ENCODE assay signal across 7 cellular contexts in the genomic region with DNA sequence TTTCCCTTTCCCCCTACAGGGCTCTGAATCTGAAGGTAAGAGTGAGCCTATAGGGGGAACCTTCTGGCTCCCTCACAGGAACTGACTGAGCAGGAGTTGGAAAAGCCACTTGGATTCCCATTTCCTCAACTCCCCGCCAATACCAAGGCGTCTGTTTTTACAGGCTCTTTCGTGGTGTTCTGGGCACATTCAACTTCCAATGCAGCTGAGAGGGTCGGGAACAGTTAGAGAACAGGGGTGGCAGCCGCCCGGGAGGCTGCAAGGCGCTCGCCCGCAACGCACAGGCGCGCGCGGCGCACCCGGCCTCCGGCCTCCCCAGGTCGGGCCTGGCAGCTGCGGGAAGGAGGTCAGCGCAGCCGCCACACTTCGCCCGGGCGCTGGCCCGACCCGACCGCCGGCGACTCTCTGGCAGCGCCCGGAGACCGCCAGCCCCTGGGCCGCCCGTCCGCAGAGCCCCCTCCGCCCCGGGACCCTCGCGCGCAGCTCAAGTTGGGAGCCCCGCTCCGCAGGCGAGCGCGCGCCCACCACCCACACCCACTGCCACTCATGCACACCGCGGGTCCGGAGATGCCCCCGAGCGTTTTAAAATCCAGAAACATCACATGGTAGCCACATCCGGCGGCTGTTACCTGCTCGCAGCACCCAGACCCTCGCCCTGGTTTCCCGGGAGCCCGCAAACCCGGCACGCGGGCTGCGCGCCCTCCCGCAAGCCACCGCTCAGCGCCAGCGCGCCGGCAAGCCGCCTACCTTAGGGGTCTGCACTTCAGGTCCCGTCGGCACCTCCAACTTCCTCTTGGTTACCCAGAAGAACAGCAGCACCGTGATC. TPM values are rescaled to one million over a fixed set of nuclear protein-coding genes. Genes with fewer than 3 reads are reported as not detected.
DNase-seq lines count a peak whose midpoint lies in the region; ATAC-seq and TF ChIP-seq lines count a peak whose summit lies in the region.

No MANE protein-coding gene starts in this region.

- peak overlapping the region; percentile 41 for H3K4me3 ChIP-seq in GM06990 (replicated peaks; ENCODE audit: low read depth, low read length)
- H3K4me3 ChIP-seq in MG63 = peak overlapping the region; percentile 53
- H3K4me3 ChIP-seq in colonic mucosa = peak overlapping the region; percentile 47
- no peak overlapping the region for H3K4me3 ChIP-seq in SJCRH30

- no peaks in the 10 kb centered on the region for H3K4me1 ChIP-seq in colonic mucosa
- no peaks in the 10 kb centered on the region for H3K4me1 ChIP-seq in SJCRH30

- ATAC-seq in HG03457 (IDR thresholded peaks at IDR 0.05; ENCODE audit: unreplicated experiment) = no peak

- no peaks in the 10 kb centered on the region for H3K9me3 Mint-ChIP-seq in mesothelial cell of epicardium

- peaks cover 84% of the 10 kb centered on the region for H3K27me3 Mint-ChIP-seq in mesothelial cell of epicardium (ENCODE audit: low read depth)

- no peak overlapping the region for H3K9ac ChIP-seq in colonic mucosa (ENCODE audit: low read depth in 2 of 2, low read length in 2 of 2)

- H3K9me3 ChIP-seq in MG63 (no peaks in the 10 kb centered on the region), colonic mucosa (no peaks in the 10 kb centered on the region), SJCRH30 (replicated peaks) (no peaks in the 10 kb centered on the region)

- no peak overlapping the region for H3K27ac ChIP-seq in colonic mucosa
- H3K27ac ChIP-seq in SJCRH30 = no peak overlapping the region

- H3K4me3 Mint-ChIP-seq in mesothelial cell of epicardium = peak overlapping the region; percentile 70

- TF ChIP-seq CTCF in GM06990 (IDR thresholded peaks at IDR 0.05; ENCODE audit: insufficient read depth, low read length, poor library complexity, severe bottlenecking) (no peak), colonic mucosa (IDR thresholded peaks at IDR 0.05) (no peak), mesothelial cell of epicardium (IDR thresholded peaks at IDR 0.05; ENCODE audit: unreplicated experiment) (no peak)

- DNase-seq in GM06990 (ENCODE audit: extremely low read depth, insufficient read length) = peak; percentile 28
- peak; percentile 12 for DNase-seq in MG63
- no peak for DNase-seq in colonic mucosa
- DNase-seq in mesothelial cell of epicardium (ENCODE audit: low spot score in 2 of 2, unreplicated experiment in 2 of 2) = no peak
- no peak for DNase-seq in NCI-H1105 (lab: John Stamatoyannopoulos, UW)
- no peak for DNase-seq in SJCRH30

- H3K36me3 Mint-ChIP-seq in mesothelial cell of epicardium = no peaks in the 10 kb centered on the region

- intact Hi-C loops in colonic mucosa (cut with DNase I) = no loop called here

- H3K4me1 Mint-ChIP-seq in mesothelial cell of epicardium = peaks cover 19% of the 10 kb centered on the region

- H3K27me3 ChIP-seq in GM06990 (replicated peaks; ENCODE audit: control insufficient read depth, insufficient read depth, low read length) (peaks cover 8% of the 10 kb centered on the region), MG63 (peaks cover 14% of the 10 kb centered on the region), colonic mucosa (peaks cover 31% of the 10 kb centered on the region), SJCRH30 (peaks cover 16% of the 10 kb centered on the region)

- no peaks in the 10 kb centered on the region for H3K36me3 ChIP-seq in GM06990 (ENCODE audit: control insufficient read depth, insufficient read depth, low read length)
- no peaks in the 10 kb centered on the region for H3K36me3 ChIP-seq in MG63
- H3K36me3 ChIP-seq in colonic mucosa = no peaks in the 10 kb centered on the region
- H3K36me3 ChIP-seq in SJCRH30 = no peaks in the 10 kb centered on the region

- H3K27ac Mint-ChIP-seq in mesothelial cell of epicardium = no peak overlapping the region

RNA-seq across cellular contexts. Expression of gene GALNT14, which starts 0.8 kb away (rescaled TPM):
- 3.9 and 6.3 TPM in 2 replicates for total RNA-seq in MG63 (2014; rRNA removed; shearing (Covaris generic); ENCODE audit: low replicate concordance)
- total RNA-seq in colonic mucosa (under 1 TPM; 0.15 to 0.45 TPM), mesothelial cell of epicardium (1.7 to 2.8 TPM (median 2.2 TPM) in 3 replicates)
- total RNA-seq in SJCRH30 (2014; rRNA removed; shearing (Covaris generic)) = not detected in 2 replicates

Comparison
In these comparisons a context has a peak if more than half of its experiments do, and no peak if none do; other contexts are left out.
1. DNase-seq: peak in GM06990 (single experiment) and MG63 (single experiment); none in colonic mucosa (single experiment), mesothelial cell of epicardium (0 of 2), NCI-H1105 (single experiment) and SJCRH30 (0 of 2).